ENCODE assay signal across 8 cellular contexts in the genomic region with DNA sequence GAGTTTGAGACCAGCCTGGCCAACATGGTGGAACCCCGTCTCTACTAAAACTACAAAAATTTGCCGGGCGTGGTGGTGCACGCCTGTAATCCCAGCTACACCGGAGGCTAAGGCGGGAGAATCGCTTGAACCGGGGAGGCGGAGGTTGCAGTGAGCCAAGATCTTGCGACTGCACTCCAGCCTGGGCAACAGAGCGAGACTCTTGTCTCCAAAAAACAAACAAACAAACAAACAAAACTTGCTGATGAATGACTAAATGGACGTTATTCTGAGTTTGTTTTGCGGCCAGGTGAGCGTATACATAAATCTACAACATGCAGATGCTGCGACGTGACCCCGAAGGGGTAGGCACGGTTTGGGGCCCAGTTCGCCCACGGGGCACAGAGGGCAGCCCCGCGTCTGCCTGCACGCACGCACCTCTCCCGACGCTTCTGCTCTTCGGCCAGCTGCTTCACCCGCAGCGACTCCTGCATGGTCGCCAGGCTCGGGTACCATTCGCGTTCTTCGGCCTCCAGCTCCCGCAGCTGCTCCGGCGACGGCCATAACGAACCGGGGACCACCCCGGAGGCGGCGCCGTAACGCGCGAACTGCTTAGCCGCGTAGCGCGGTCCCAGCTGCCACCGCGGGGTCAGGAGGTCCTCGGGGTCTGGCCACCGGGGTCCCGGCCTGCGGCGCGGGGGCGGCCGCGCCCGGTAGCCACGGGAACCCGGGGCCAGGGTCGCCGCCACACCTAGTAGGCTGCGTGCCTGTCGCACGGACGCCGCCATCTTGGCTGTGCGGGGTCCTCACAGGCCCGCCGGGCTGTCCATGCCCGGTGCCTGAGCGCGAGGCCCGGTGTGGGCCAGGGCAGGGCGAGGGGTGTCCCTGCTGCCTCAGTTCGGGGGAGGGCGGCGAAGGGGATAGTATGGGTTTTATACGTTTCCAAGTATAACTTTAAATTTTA. TPM values are rescaled to one million over a fixed set of nuclear protein-coding genes. Genes with fewer than 3 reads are reported as not detected.
DNase-seq lines count a peak whose midpoint lies in the region; TF ChIP-seq lines count a peak whose summit lies in the region.

Gene GADD45GIP1 (minus strand): TSS at position 778 of the 943 bp plus-strand sequence. CDS start 11 bp downstream, at position 767.

- peak; percentile 18 for TF ChIP-seq RAD21 in neural cell (conservative IDR thresholded peaks at IDR 0.05)

- 2 to 5% (median 3%) methylated on average over 40 to 84 of the region's 84 CpGs for WGBS in stomach, 5 donors

- no peak for TF ChIP-seq CTCF in fibroblast of villous mesenchyme (IDR thresholded peaks at IDR 0.05; ENCODE audit: insufficient read depth, low read depth, low read length)
- TF ChIP-seq CTCF in neural cell (IDR thresholded peaks at IDR 0.05; ENCODE audit: poor library complexity, severe bottlenecking) = no peak
- TF ChIP-seq CTCF in stomach (IDR thresholded peaks at IDR 0.05) = no peak

- TF ChIP-seq POLR2A in GM19099 (IDR thresholded peaks at IDR 0.05; ENCODE audit: extremely low read depth, insufficient read length, low read depth) (peak; percentile 92), stomach (IDR thresholded peaks at IDR 0.05) (peak in 1 of 4 donors; percentile 57)

- peak within 1 kb of the TSS; percentile 65 for H2AFZ ChIP-seq in neural cell (ENCODE audit: low read depth, low read length)

- H3K9me3 ChIP-seq in neural cell (ENCODE audit: low read length) (no peaks in the 10 kb centered on the region), stomach (no peaks in the 10 kb centered on the region)

- intact Hi-C loops in stomach (cut with DNase I; ENCODE audit: low total_unique reads) = no loop called here

- peak within 1 kb of the TSS; percentile 77 for H3K9ac ChIP-seq in neural cell (ENCODE audit: low read length)

- no peaks in the 10 kb centered on the region for H3K79me2 ChIP-seq in neural cell (replicated peaks; ENCODE audit: insufficient read depth, low read length)

- TF ChIP-seq EP300 in neural cell (conservative IDR thresholded peaks at IDR 0.05; ENCODE audit: poor library complexity, severe bottlenecking) (no peak), stomach (IDR thresholded peaks at IDR 0.05) (no peak)

- H3K27me3 ChIP-seq in neural cell (ENCODE audit: insufficient read depth, low read depth, low read length) (no peaks in the 10 kb centered on the region), stomach (no peaks in the 10 kb centered on the region)

- H3K4me1 ChIP-seq in stomach = peaks cover 33 to 54% (median 47%) of the 10 kb centered on the region in 4 donors

- H3K36me3 ChIP-seq in neural cell (ENCODE audit: insufficient read depth, low read length) (no peaks in the 10 kb centered on the region), stomach (peaks cover 15 to 39% (median 35%) of the 10 kb centered on the region in 4 donors)

- no peaks in the 10 kb centered on the region for H3F3A ChIP-seq in neural cell (ENCODE audit: insufficient read depth, low read length, poor library complexity, severe bottlenecking)

- H3K4me3 ChIP-seq in fibroblast of villous mesenchyme (ENCODE audit: low read depth, low read length) (peak within 1 kb of the TSS; percentile 89), neural cell (ENCODE audit: low read length) (peak within 1 kb of the TSS; percentile 97), stomach (peak within 1 kb of the TSS; percentile 82 to 100 (median 92))

- peak; percentile 77 for DNase-seq in Ammon's horn (ENCODE audit: low spot score)
- peak; percentile 73 for DNase-seq in HuH-7.5 (ENCODE audit: low spot score)
- DNase-seq in SHP77 treated with DMSO at 0.1 percent for 48 hours (lab: John Stamatoyannopoulos, UW) = peak; percentile 41
- peak; percentile 60 for DNase-seq in activated gamma-delta T cell (lab: John Stamatoyannopoulos, UW)
- DNase-seq in fibroblast of villous mesenchyme (ENCODE audit: low read depth) = peak; percentile 79
- peak; percentile 79 for DNase-seq in stomach

- H3K9me2 ChIP-seq in neural cell (ENCODE audit: insufficient read depth, low read length) = no peaks in the 10 kb centered on the region

- peak within 1 kb of the TSS; percentile 63 for H3K27ac ChIP-seq in neural cell (ENCODE audit: low read length)
- H3K27ac ChIP-seq in stomach = peak within 1 kb of the TSS; percentile 84 to 95 (median 94)

- H3K4me2 ChIP-seq in neural cell (ENCODE audit: low read length) = peak within 1 kb of the TSS; percentile 65

- H4K20me1 ChIP-seq in neural cell (ENCODE audit: insufficient read depth) = no peaks in the 10 kb centered on the region

TF ChIP-seq in neural cell, 6 proteins besides CTCF, POLR2A, EP300 and RAD21:
- TF ChIP-seq EZH2 (IDR thresholded peaks at IDR 0.05; ENCODE audit: borderline replicate concordance, insufficient read depth, low read length, poor library complexity, severe bottlenecking) (no peak), REST (IDR thresholded peaks at IDR 0.05; ENCODE audit: borderline replicate concordance) (peak; percentile 18), SMC3 (conservative IDR thresholded peaks at IDR 0.05; ENCODE audit: poor library complexity) (peak; percentile 26), TAF1 (IDR thresholded peaks at IDR 0.05; ENCODE audit: low read depth) (peak; percentile 42), MXI1 (conservative IDR thresholded peaks at IDR 0.05; ENCODE audit: poor library complexity, severe bottlenecking) (peak; percentile 99), POLR2AphosphoS5 (IDR thresholded peaks at IDR 0.05) (peak; percentile 82)

RNA-seq across cellular contexts. Expression of gene GADD45GIP1, which starts in this region (rescaled TPM):
- 18.6 and 24.8 TPM in 2 replicates for total RNA-seq in fibroblast of villous mesenchyme
- polyA plus RNA-seq in neural cell = 18.6 and 21.3 TPM in 2 replicates
- polyA minus RNA-seq in neural cell = 11.2 and 12.0 TPM in 2 replicates
- total RNA-seq in stomach = 10 to 100 TPM in 4 of 5 donors, 1 to 10 TPM in 1; 1.8 to 93.3 (median 25.9) TPM
- polyA plus RNA-seq in stomach = 10 to 100 TPM; 59.0 to 75.4 (median 61.8) TPM

Comparison
In these comparisons a context has a peak if more than half of its experiments do, and no peak if none do; other contexts are left out.
1. Peak in every context shown above with its lines: DNase-seq, H3K4me3 ChIP-seq and H3K27ac ChIP-seq.